ENCODE assay signal across 29 cellular contexts in the genomic region with DNA sequence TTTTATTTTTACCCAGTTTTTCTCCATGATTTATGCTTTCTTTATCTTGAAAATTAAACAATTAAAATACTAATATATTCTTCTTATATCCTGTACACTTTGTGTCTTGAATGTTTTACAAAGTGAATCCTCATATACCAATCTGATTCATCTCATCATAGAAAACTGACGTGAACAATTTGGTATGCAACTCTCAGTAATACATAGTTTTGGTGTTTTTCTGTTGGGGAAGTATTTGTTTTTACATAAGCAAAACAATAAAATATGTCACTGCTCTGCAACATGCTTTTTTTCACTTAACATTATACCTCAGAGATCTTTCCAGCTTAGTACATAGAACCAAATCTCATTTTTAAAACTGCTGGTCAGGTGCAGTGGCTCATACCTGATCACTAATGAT.
"Had no signal": no experiment of that assay in that cellular context is flagged by ENCODE, and none has a peak within 500 bp of the region (broad histone marks: within the 10 kb centered on the region; RNA-seq: fewer than 3 reads in every experiment).

No MANE protein-coding gene starts in this region.

- H3K4me3 ChIP-seq: adrenal gland, ascending aorta, breast epithelium, cardiac muscle cell, esophagus squamous epithelium, gastroesophageal sphincter, heart right ventricle, hepatocyte had no signal

- H3K4me1 ChIP-seq: ascending aorta, breast epithelium, foreskin keratinocyte had no signal

- ATAC-seq: activated CD4-positive, alpha-beta T cell treated with anti-CD3 and anti-CD28 coated beads for 36 hours; activated CD8-positive, alpha-beta memory T cell treated with anti-CD3 and anti-CD28 coated beads, Interleukin-2, amount 10 ng/mL, durations not matched to agents 7 days and 5 days; activated CD8-positive, alpha-beta T cell treated with anti-CD3 and anti-CD28 coated beads, Interleukin-2, amount 10 ng/mL, durations not matched to agents 7 days and 5 days; activated naive CD8-positive, alpha-beta T cell treated with anti-CD3 and anti-CD28 coated beads, Interleukin-2, amount 50 U/mL, for 24 hours; effector memory CD8-positive, alpha-beta T cell; foreskin keratinocyte; gastroesophageal sphincter; heart right ventricle had no signal

- H3K9me3 ChIP-seq: adrenal gland, ascending aorta, esophagus squamous epithelium, gastroesophageal sphincter had no signal

- H3K27me3 ChIP-seq: adrenal gland, ascending aorta, breast epithelium, cardiac muscle cell, esophagus squamous epithelium, foreskin keratinocyte, gastroesophageal sphincter, heart right ventricle, hepatocyte had no signal

- H3K36me3 ChIP-seq: adrenal gland, ascending aorta, breast epithelium, cardiac muscle cell, esophagus squamous epithelium, gastroesophageal sphincter, heart right ventricle had no signal

- DNase-seq: activated CD4-positive, alpha-beta memory T cell treated with anti-CD3 and anti-CD28 coated beads for 36 hours; activated CD4-positive, alpha-beta T cell treated with anti-CD3 and anti-CD28 coated beads for 36 hours; activated CD4-positive, alpha-beta T cell treated with anti-CD3 and anti-CD28 coated beads, Interleukin-2, amount 10 ng/mL, durations not matched to agents 24 days and 14 days; activated CD4-positive, CD25-positive, alpha-beta regulatory T cell; activated CD4-positive, CD25-positive, alpha-beta regulatory T cell treated with anti-CD3 and anti-CD28 coated beads, Interleukin-2, amount 50 U/mL, for 72 hours; activated CD8-positive, alpha-beta memory T cell treated with anti-CD3 and anti-CD28 coated beads, Interleukin-2, amount 10 ng/mL, durations not matched to agents 7 days and 5 days; activated CD8-positive, alpha-beta memory T cell treated with anti-CD3 and anti-CD28 coated beads, Interleukin-2, amount 50 U/mL, for 4 hours; activated CD8-positive, alpha-beta T cell treated with anti-CD3 and anti-CD28 coated beads, Interleukin-2, amount 10 ng/mL, durations not matched to agents 7 days and 5 days; activated effector memory CD4-positive, alpha-beta T cell treated with anti-CD3 and anti-CD28 coated beads, Interleukin-2, amount 50 U/mL, for 16 hours; activated naive CD4-positive, alpha-beta T cell treated with anti-CD3 and anti-CD28 coated beads for 36 hours; activated naive CD8-positive, alpha-beta T cell treated with anti-CD3 and anti-CD28 coated beads for 36 hours; activated naive CD8-positive, alpha-beta T cell treated with anti-CD3 and anti-CD28 coated beads, Interleukin-2, amount 50 U/mL, for 24 hours; activated T-cell treated with anti-CD3 and anti-CD28 coated beads, Interleukin-2, amount 50 U/mL, for 1 hour; activated T-cell treated with anti-CD3 and anti-CD28 coated beads, Interleukin-2, amount 50 U/mL, for 48 hours; adrenal gland; central memory CD4-positive, alpha-beta T cell; cortex of kidney; dermis blood vessel endothelial cell; effector CD4-positive, alpha-beta T cell; effector memory CD8-positive, alpha-beta T cell; esophagus squamous epithelium; foreskin keratinocyte; heart right ventricle; T-helper 2 cell had no signal
